8 cellular contexts compared by ENCODE assay signal in the genomic region with DNA sequence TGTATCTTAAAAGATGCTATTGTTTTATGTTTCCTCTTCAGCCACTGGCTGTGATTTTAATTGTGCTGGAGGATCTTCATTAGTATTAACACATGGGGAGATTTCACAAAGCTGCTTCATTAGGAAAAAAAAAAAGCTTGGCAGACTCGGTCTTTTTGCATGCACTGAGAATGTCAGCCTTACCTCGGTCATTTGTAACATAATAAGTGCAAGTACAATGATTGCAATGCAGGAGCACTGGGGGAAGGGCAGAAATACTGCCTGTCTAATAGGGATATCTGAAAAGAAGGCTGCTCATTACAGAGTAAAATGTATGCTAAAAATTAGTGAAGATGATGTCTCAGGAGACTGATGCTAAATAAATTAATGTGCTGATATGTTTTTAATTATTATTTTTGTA. TPM values are rescaled to one million over a fixed set of nuclear protein-coding genes. Genes with fewer than 3 reads are reported as not detected.
DNase-seq lines count a peak whose midpoint lies in the region; ATAC-seq and TF ChIP-seq lines count a peak whose summit lies in the region.

No MANE protein-coding gene starts in this region.

- no peaks in the 10 kb centered on the region for H3K27me3 ChIP-seq in right cardiac atrium (ENCODE audit: control insufficient read depth, insufficient read depth)
- H3K27me3 ChIP-seq in iPS-20b (ENCODE audit: insufficient read depth, low read length): no peaks in the 10 kb centered on the region
- no peaks in the 10 kb centered on the region for H3K27me3 ChIP-seq in vagina
- no peaks in the 10 kb centered on the region for H3K27me3 ChIP-seq in gastroesophageal sphincter

- ATAC-seq in right cardiac atrium (no peak), Right ventricle myocardium inferior (no peak), GM18870 (IDR thresholded peaks at IDR 0.05; ENCODE audit: unreplicated experiment) (no peak), gastroesophageal sphincter (no peak)

- TF ChIP-seq CTCF in vagina (IDR thresholded peaks at IDR 0.05) (no peak), gastroesophageal sphincter (IDR thresholded peaks at IDR 0.05) (no peak), coronary artery (IDR thresholded peaks at IDR 0.05) (no peak)

- no peak for TF ChIP-seq EP300 in gastroesophageal sphincter (IDR thresholded peaks at IDR 0.05)

- H3K36me3 ChIP-seq in iPS-20b (ENCODE audit: insufficient read depth, low read depth, low read length) (no peaks in the 10 kb centered on the region), vagina (no peaks in the 10 kb centered on the region), gastroesophageal sphincter (no peaks in the 10 kb centered on the region)

- intact Hi-C loops in right cardiac atrium (cut with DNase I): loop anchor here in 2 of 4 donors (5.0 to 10.0 kb wide), 2 partner anchors 95 to 97 kb away; partner anchors contain the start of gene MARCHF7 (in 2 of the 2)
- intact Hi-C loops in Right ventricle myocardium inferior (cut with DNase I): loop anchor here (10.0 kb wide), 1 partner anchor 333 kb away; the partner anchor contains the start of gene WDSUB1
- intact Hi-C loops in vagina (cut with DNase I): no loop called here

- TF ChIP-seq POLR2A in vagina (IDR thresholded peaks at IDR 0.05) (no peak), gastroesophageal sphincter (IDR thresholded peaks at IDR 0.05) (no peak)

- H3K4me1 ChIP-seq in right cardiac atrium (ENCODE audit: control insufficient read depth, insufficient read depth, low read length) (no peaks in the 10 kb centered on the region), iPS-20b (ENCODE audit: insufficient read depth, low read length) (peaks cover 38% of the 10 kb centered on the region; the same call in 1 of the 2 replicates), vagina (peaks cover 24% of the 10 kb centered on the region), gastroesophageal sphincter (peaks cover 1 to 26% (median 5%) of the 10 kb centered on the region in 3 donors)

- H3K27ac ChIP-seq in right cardiac atrium (ENCODE audit: low read length) (no peak overlapping the region), iPS-20b (ENCODE audit: low read length) (peak overlapping the region; percentile 57), vagina (peak overlapping the region; percentile 99), gastroesophageal sphincter (no peak overlapping the region), coronary artery (no peak overlapping the region)

- WGBS in right cardiac atrium: 6% methylated on average over 2 of the region's 2 CpGs
- WGBS in gastroesophageal sphincter (ENCODE audit: low coverage in 1 of 2), 2 donors: 0 to 22% methylated on average over 2 of the region's 2 CpGs

- DNase-seq in right cardiac atrium (no peak), Right ventricle myocardium inferior (ENCODE audit: missing footprints) (no peak), SHP77 treated with DMSO at 0.1 percent for 48 hours (lab: John Stamatoyannopoulos, UW) (peak; percentile 2), vagina (ENCODE audit: extremely low spot score in 2 of 2) (no peak), coronary artery (ENCODE audit: low spot score) (no peak)

- peak overlapping the region; percentile 100; the same call in 1 of the 2 replicates for H3K9ac ChIP-seq in iPS-20b (ENCODE audit: low read depth, low read length)

- H3K9me3 ChIP-seq in right cardiac atrium (ENCODE audit: control insufficient read depth, low read length): no peaks in the 10 kb centered on the region
- H3K9me3 ChIP-seq in iPS-20b (ENCODE audit: insufficient read depth, low read depth, low read length): no peaks in the 10 kb centered on the region
- no peaks in the 10 kb centered on the region for H3K9me3 ChIP-seq in vagina
- no peaks in the 10 kb centered on the region for H3K9me3 ChIP-seq in gastroesophageal sphincter

- peak overlapping the region; percentile 83 for H3K4me3 ChIP-seq in right cardiac atrium (ENCODE audit: low read length)
- peak overlapping the region; percentile 89 for H3K4me3 ChIP-seq in iPS-20b (ENCODE audit: low read length)
- H3K4me3 ChIP-seq in vagina: peak overlapping the region; percentile 73 to 88
- H3K4me3 ChIP-seq in gastroesophageal sphincter: peak overlapping the region in 1 of 2 donors; percentile 75
- H3K4me3 ChIP-seq in coronary artery: no peak overlapping the region

RNA-seq across cellular contexts. Expression of gene BAZ2B, which starts 1.3 kb away (rescaled TPM):
- total RNA-seq in right cardiac atrium (10 to 100 TPM; 34.8 to 43.2 (median 41.8) TPM), Right ventricle myocardium inferior (35.3 TPM), vagina (90.6 TPM), gastroesophageal sphincter (100 to 1,000 TPM in 2 of 4 donors, 10 to 100 TPM in 2; 77.9 to 198 (median 113) TPM)
- polyA plus RNA-seq in right cardiac atrium: 16.1 TPM

Comparison
In these comparisons a context has a peak if more than half of its experiments do, and no peak if none do; other contexts are left out.
1. H3K27ac ChIP-seq: peak in iPS-20b (single experiment) and vagina (single experiment); none in right cardiac atrium (single experiment), gastroesophageal sphincter (0 of 4) and coronary artery (0 of 2).